Comparison of ENCODE assay signal across 9 cellular contexts in genomic region chr15:52730163-52730562, GRCh38. TPM values are rescaled to one million over a fixed set of nuclear protein-coding genes. Genes with fewer than 3 reads are reported as not detected.
DNase-seq lines count a peak whose midpoint lies in the region; ATAC-seq and TF ChIP-seq lines count a peak whose summit lies in the region.
"Had no signal": no experiment of that assay in that cellular context is flagged by ENCODE, and none has a peak within 500 bp of the region (broad histone marks: within the 10 kb centered on the region; RNA-seq: fewer than 3 reads in every experiment).

No MANE protein-coding gene starts in this region.

- peaks cover 67% of the 10 kb centered on the region for H3K4me1 Mint-ChIP-seq in HFFc6 (ENCODE audit: low read depth)
- peaks cover 22% of the 10 kb centered on the region for H3K4me1 Mint-ChIP-seq in WTC11

- H3K9me3 Mint-ChIP-seq in HFFc6 (no peaks in the 10 kb centered on the region; the same call in 1 of the 2 replicates), WTC11 (peaks cover 18% of the 10 kb centered on the region)

- POLR2A ChIA-PET in WTC11 (lab: Charles Lee) = no interaction called here

- H3K27me3 Mint-ChIP-seq in HFFc6 (ENCODE audit: insufficient read depth) (no peaks in the 10 kb centered on the region), WTC11 (ENCODE audit: low read depth) (no peaks in the 10 kb centered on the region)

- H3K4me3 Mint-ChIP-seq in HFFc6 (peak overlapping the region; percentile 56), WTC11 (no peak overlapping the region)

- peaks cover 4% of the 10 kb centered on the region; the same call in 1 of the 2 replicates for H3K36me3 Mint-ChIP-seq in HFFc6 (ENCODE audit: low read depth)
- H3K36me3 Mint-ChIP-seq in WTC11 = 0 out of 2 replicates have a peak, but pooled peaks cover under 1% of the 10 kb centered on the region

- peak; percentile 86 for ATAC-seq in esophagus mucosa
- no peak; the same call in 1 of the 2 replicates for ATAC-seq in WTC11

- DNase-seq in GM13977 (ENCODE audit: low spot score) (peak; percentile 15), HFFc6 (peak; percentile 82), RPMI7951 (ENCODE audit: low read depth) (peak; percentile 71), WTC11 (ENCODE audit: low spot score) (no peak), retina (no peak), NCI-H2196 treated with DMSO at 0.1 percent for 48 hours (lab: John Stamatoyannopoulos, UW; ENCODE audit: unreplicated experiment) (no peak), NCI-H2029 treated with DMSO at 0.1 percent for 48 hours (lab: John Stamatoyannopoulos, UW) (no peak)

- CTCF ChIA-PET in WTC11 (lab: Charles Lee) = interaction anchor here (1.0 to 1.7 kb wide), 2 partner anchors 399 to 473 kb away, joined by 3 to 6 read pairs; no protein-coding TSS in a partner anchor

- TF ChIP-seq CTCF in GM13977 (IDR thresholded peaks at IDR 0.05; ENCODE audit: extremely low read depth, insufficient read depth, missing control alignments) (peak; percentile 22), HFFc6 (IDR thresholded peaks at IDR 0.05) (0 out of 2 replicates have a peak, but pooled peaks have one; percentile 9), WTC11 (IDR thresholded peaks at IDR 0.05) (no peak)

- in situ Hi-C loops in GM13977 (cut with MboI; ENCODE audit: low pct_unique_long_range_greater_than_20kb, low sequenced_read_pairs, unreplicated experiment) = loop anchor here (10.0 kb wide), 2 partner anchors 405 to 475 kb away; no protein-coding TSS in a partner anchor

- H3K27ac Mint-ChIP-seq in HFFc6 = peak overlapping the region; percentile 75
- no peak overlapping the region; the same call in 1 of the 2 replicates for H3K27ac Mint-ChIP-seq in WTC11

TF ChIP-seq in WTC11, 78 proteins besides CTCF, POLR2A, EP300 and RAD21 (continues in another document):
- TF ChIP-seq CREM (CRISPR knock-in tag; IDR thresholded peaks at IDR 0.05) = no peak
- no peak for TF ChIP-seq GABPB1 (CRISPR knock-in tag; IDR thresholded peaks at IDR 0.05)
- TF ChIP-seq, protein P1, sequence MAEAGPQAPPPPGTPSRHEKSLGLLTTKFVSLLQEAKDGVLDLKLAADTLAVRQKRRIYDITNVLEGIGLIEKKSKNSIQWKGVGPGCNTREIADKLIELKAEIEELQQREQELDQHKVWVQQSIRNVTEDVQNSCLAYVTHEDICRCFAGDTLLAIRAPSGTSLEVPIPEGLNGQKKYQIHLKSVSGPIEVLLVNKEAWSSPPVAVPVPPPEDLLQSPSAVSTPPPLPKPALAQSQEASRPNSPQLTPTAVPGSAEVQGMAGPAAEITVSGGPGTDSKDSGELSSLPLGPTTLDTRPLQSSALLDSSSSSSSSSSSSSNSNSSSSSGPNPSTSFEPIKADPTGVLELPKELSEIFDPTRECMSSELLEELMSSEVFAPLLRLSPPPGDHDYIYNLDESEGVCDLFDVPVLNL (CRISPR knock-in tag; IDR thresholded peaks at IDR 0.05; ENCODE audit: borderline replicate concordance, low read depth) = no peak
- TF ChIP-seq FOXP1 (CRISPR knock-in tag; IDR thresholded peaks at IDR 0.05; ENCODE audit: borderline replicate concordance) = no peak
- no peak for TF ChIP-seq PRRX2 (CRISPR knock-in tag; IDR thresholded peaks at IDR 0.05)
- no peak for TF ChIP-seq FOXJ3 (CRISPR knock-in tag; IDR thresholded peaks at IDR 0.05; ENCODE audit: borderline replicate concordance)
- no peak for TF ChIP-seq MXD4 (CRISPR knock-in tag; IDR thresholded peaks at IDR 0.05; ENCODE audit: borderline replicate concordance)
- no peak for TF ChIP-seq GTF2I (CRISPR knock-in tag; conservative IDR thresholded peaks at IDR 0.05)
- TF ChIP-seq GRHL2 (CRISPR knock-in tag; IDR thresholded peaks at IDR 0.05; ENCODE audit: insufficient replicate concordance, severe bottlenecking) = no peak
- TF ChIP-seq, protein P2, sequence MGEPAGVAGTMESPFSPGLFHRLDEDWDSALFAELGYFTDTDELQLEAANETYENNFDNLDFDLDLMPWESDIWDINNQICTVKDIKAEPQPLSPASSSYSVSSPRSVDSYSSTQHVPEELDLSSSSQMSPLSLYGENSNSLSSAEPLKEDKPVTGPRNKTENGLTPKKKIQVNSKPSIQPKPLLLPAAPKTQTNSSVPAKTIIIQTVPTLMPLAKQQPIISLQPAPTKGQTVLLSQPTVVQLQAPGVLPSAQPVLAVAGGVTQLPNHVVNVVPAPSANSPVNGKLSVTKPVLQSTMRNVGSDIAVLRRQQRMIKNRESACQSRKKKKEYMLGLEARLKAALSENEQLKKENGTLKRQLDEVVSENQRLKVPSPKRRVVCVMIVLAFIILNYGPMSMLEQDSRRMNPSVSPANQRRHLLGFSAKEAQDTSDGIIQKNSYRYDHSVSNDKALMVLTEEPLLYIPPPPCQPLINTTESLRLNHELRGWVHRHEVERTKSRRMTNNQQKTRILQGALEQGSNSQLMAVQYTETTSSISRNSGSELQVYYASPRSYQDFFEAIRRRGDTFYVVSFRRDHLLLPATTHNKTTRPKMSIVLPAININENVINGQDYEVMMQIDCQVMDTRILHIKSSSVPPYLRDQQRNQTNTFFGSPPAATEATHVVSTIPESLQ (CRISPR knock-in tag; IDR thresholded peaks at IDR 0.05) = no peak
- no peak for TF ChIP-seq ZNF532 (CRISPR knock-in tag; IDR thresholded peaks at IDR 0.05; ENCODE audit: borderline replicate concordance)
- TF ChIP-seq, protein P3, sequence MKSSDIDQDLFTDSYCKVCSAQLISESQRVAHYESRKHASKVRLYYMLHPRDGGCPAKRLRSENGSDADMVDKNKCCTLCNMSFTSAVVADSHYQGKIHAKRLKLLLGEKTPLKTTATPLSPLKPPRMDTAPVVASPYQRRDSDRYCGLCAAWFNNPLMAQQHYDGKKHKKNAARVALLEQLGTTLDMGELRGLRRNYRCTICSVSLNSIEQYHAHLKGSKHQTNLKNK (CRISPR knock-in tag; IDR thresholded peaks at IDR 0.05) = no peak
- no peak for TF ChIP-seq ZNF232 (CRISPR knock-in tag; IDR thresholded peaks at IDR 0.05)
- TF ChIP-seq, protein P4, sequence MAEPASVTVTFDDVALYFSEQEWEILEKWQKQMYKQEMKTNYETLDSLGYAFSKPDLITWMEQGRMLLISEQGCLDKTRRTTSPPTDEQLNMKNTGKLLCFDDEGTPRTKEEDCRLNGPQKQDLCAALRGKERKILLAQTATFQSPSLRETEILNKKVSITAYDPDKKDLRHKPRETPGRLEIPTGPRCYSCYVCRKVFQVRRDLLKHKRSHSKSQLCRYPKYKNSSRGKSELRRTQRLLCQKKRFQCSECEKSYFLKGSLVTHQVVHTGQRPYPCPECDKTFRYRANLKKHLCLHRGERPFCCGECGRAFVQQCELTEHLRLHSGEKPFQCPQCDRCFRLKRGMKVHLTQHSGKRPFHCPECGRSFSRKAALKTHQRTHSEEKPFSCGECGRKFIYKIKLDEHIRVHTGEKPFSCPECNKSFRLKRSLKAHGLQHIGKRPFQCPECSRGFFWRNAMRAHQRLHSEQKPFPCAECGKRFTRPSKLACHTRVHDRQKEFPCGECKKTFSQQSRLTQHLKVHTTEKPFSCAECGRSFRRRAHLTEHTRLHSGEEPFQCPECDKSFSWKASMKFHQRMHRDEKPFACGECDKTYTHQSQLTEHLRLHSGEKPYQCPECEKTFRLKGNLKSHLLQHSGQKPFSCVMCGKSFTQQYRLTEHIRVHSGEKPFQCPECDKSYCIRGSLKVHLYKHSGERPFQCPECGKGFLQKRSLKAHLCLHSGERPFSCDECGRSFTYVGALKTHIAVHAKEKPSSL (CRISPR knock-in tag; conservative IDR thresholded peaks at IDR 0.05) = no peak
- no peak for TF ChIP-seq CDX4 (CRISPR knock-in tag; IDR thresholded peaks at IDR 0.05; ENCODE audit: borderline replicate concordance)
- TF ChIP-seq KAT7 (CRISPR knock-in tag; IDR thresholded peaks at IDR 0.05; ENCODE audit: borderline replicate concordance) = no peak

RNA-seq across cellular contexts. Expression of gene ATOSA, which starts 51.0 kb away (rescaled TPM):
- 10 to 100 TPM; 17.3 to 28.2 (median 22.0) TPM for total RNA-seq in HFFc6 (2021; fragmentation: NEBNext Ultra II Directional; extraction: Animal tissue kit (Norgen Biotek cat#: 25700))
- total RNA-seq in RPMI7951 (2014; rRNA removed; shearing (Covaris generic)) = 9.6 and 11.4 TPM in 2 replicates
- total RNA-seq in esophagus mucosa (44.1 TPM), WTC11 (2021) (11.8 to 13.2 TPM (median 11.9 TPM) in 3 replicates)

RNA-seq across cellular contexts. Expression of gene ONECUT1, which starts 60.0 kb away (rescaled TPM):
- total RNA-seq in HFFc6 (2021; fragmentation: NEBNext Ultra II Directional; extraction: Animal tissue kit (Norgen Biotek cat#: 25700)) = under 1 TPM in 4 of 6 experiments, not detected in 2; 0.16 to 0.38 (median 0.23) TPM
- total RNA-seq in RPMI7951 (2014; rRNA removed; shearing (Covaris generic)) = not detected in 2 replicates
- not detected for total RNA-seq in esophagus mucosa
- 33.8 to 39.3 TPM (median 35.9 TPM) in 3 replicates for total RNA-seq in WTC11 (2021)
- total RNA-seq: T-helper 1 cell treated with Interleukin-12 subunit alpha and Interleukin-12 subunit beta and Interleukin-4 antibody, amounts not matched to agents 30 ng/mL and 1 ng/mL, for 36 hours had no signal

Comparison
In these comparisons a context has a peak if more than half of its experiments do, and no peak if none do; other contexts are left out.
1. DNase-seq: peak in GM13977 (single experiment), HFFc6 (single experiment) and RPMI7951 (single experiment); none in WTC11 (single experiment), retina (single experiment), NCI-H2196 treated with DMSO at 0.1 percent for 48 hours (single experiment) and NCI-H2029 treated with DMSO at 0.1 percent for 48 hours (single experiment).
2. RNA of gene ONECUT1, which starts 60.0 kb away (total RNA-seq): 33.8 to 39.3 TPM in WTC11; 0.16 to 0.38 TPM in HFFc6, not detected in RPMI7951 and not detected in esophagus mucosa (single experiment); every median in the first group is over 10 times any median in the second.